ENCODE assay signal across 8 cellular contexts in the genomic region with DNA sequence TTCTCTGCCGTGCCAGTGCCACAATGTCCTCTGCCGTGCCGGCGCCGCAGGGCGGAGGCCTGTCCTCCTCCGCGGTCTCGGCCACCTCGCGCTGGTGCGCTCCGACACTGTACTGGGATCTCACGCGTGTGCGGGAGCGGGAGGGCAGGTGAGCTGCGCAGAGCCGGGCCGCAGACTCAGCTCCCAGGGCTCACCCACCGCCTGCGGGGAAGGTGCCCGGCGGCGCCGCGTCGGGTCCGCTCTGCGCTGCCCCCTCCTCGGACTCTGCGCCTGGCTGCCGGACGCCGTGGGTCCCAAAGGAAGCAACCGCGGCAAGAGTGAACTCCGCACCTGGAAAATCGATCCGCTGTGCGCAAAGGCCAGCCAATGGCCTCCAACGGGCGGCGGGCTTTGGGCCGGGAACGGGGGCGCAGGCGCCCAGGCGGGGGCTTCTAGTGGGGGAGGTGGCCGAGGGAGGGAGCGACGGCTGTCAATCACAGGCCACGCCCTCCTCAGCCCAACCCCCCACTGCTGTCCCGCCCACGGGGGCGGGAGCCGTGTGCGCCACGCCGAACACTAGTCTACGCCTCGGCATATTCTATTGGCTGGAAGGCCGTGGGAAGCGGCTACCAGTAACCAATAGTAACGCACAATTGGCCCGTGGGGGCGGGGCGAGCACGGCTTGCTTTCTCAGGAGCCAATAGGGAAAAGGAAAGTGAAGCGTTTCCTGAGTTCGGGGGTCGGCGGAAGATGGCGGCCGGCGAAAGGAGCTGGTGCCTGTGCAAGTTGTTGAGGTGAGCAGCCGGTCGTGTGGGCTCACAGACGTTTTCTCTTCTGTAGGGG. TPM values are rescaled to one million over a fixed set of nuclear protein-coding genes. Genes with fewer than 3 reads are reported as not detected.
DNase-seq lines count a peak whose midpoint lies in the region; TF ChIP-seq lines count a peak whose summit lies in the region.

Gene ALG11 (plus strand): TSS at position 709 of the 822 bp plus-strand sequence. CDS start 21 bp downstream, at position 730.

- H3K36me3 Mint-ChIP-seq in activated naive CD4-positive, alpha-beta T cell treated with anti-CD3 and anti-CD28 coated beads for 36 hours (ENCODE audit: low read depth) = peaks cover 5% of the 10 kb centered on the region

- peaks cover 14% of the 10 kb centered on the region for H3K4me1 Mint-ChIP-seq in activated naive CD4-positive, alpha-beta T cell treated with anti-CD3 and anti-CD28 coated beads for 36 hours (ENCODE audit: low read depth)

- H3K4me3 ChIP-seq in HFF-Myc (replicated peaks; ENCODE audit: low read depth, low read length) (peak within 1 kb of the TSS; percentile 71), suprapubic skin (peak within 1 kb of the TSS; percentile 96)

- no peaks in the 10 kb centered on the region for H3K27me3 ChIP-seq in suprapubic skin

- H3K36me3 ChIP-seq in suprapubic skin = peaks cover 8% of the 10 kb centered on the region

- peaks cover 28% of the 10 kb centered on the region for H3K4me1 ChIP-seq in suprapubic skin

- H3K27ac Mint-ChIP-seq in activated naive CD4-positive, alpha-beta T cell treated with anti-CD3 and anti-CD28 coated beads for 36 hours = peak within 1 kb of the TSS; percentile 85

- H3K27me3 Mint-ChIP-seq in activated naive CD4-positive, alpha-beta T cell treated with anti-CD3 and anti-CD28 coated beads for 36 hours (ENCODE audit: low read depth) = peaks cover 10% of the 10 kb centered on the region

- WGBS in suprapubic skin = 0% methylated on average over 17 of the region's 79 CpGs

- DNase-seq in GM03348 (ENCODE audit: low spot score) = peak; percentile 99
- peak; percentile 93 for DNase-seq in HFF-Myc (ENCODE audit: extremely low read depth, low read depth)
- peak; percentile 99 for DNase-seq in NAMALWA (ENCODE audit: low spot score)
- peak; percentile 98 for DNase-seq in SK-N-DZ (ENCODE audit: low spot score)
- DNase-seq in activated naive CD4-positive, alpha-beta T cell treated with anti-CD3 and anti-CD28 coated beads for 36 hours = peak; percentile 100
- DNase-seq in germinal center (ENCODE audit: low spot score) = peak; percentile 99
- DNase-seq in nucleus accumbens (lab: John Stamatoyannopoulos, UW) = peak; percentile 75 to 100 (median 98)
- DNase-seq in suprapubic skin (ENCODE audit: low spot score in 2 of 2) = peak; percentile 100

- H3K4me3 Mint-ChIP-seq in activated naive CD4-positive, alpha-beta T cell treated with anti-CD3 and anti-CD28 coated beads for 36 hours = peak within 1 kb of the TSS; percentile 98

- peak within 1 kb of the TSS; percentile 51 for H3K27ac ChIP-seq in suprapubic skin

- H3K9me3 ChIP-seq in suprapubic skin = no peaks in the 10 kb centered on the region

- CTCF ChIA-PET in activated naive CD4-positive, alpha-beta T cell treated with anti-CD3 and anti-CD28 coated beads for 36 hours (lab: Charles Lee) = interaction anchor here (0.9 to 2.4 kb wide), 7 partner anchors 10 to 439 kb away, joined by 3 to 13 read pairs (median 4); partner anchors contain the start of gene NEK3

- TF ChIP-seq POLR2A in suprapubic skin (IDR thresholded peaks at IDR 0.05) = peak in 1 of 2 donors; percentile 49

- TF ChIP-seq CTCF in HFF-Myc (IDR thresholded peaks at IDR 0.05; ENCODE audit: low read depth, low read length, missing control alignments) (no peak), suprapubic skin (IDR thresholded peaks at IDR 0.05) (no peak)

- intact Hi-C loops in activated naive CD4-positive, alpha-beta T cell treated with anti-CD3 and anti-CD28 coated beads for 36 hours (cut with micrococcal nuclease) = loop anchor here (1.0 to 5.0 kb wide), 11 partner anchors 115 to 640 kb away; partner anchors contain the start of genes CKAP2, DHRS12, INTS6 and NEK5

- no peaks in the 10 kb centered on the region for H3K9me3 Mint-ChIP-seq in activated naive CD4-positive, alpha-beta T cell treated with anti-CD3 and anti-CD28 coated beads for 36 hours

- no peak for TF ChIP-seq EP300 in suprapubic skin (IDR thresholded peaks at IDR 0.05)

RNA-seq across cellular contexts. Expression of gene ALG11, which starts in this region (rescaled TPM):
- 8.3 and 14.6 TPM in 2 replicates for polyA plus RNA-seq in SK-N-DZ (2014; cell fraction: cytosol; rRNA removed)
- polyA plus RNA-seq in SK-N-DZ (2014; cell fraction: nucleus; rRNA removed) = 6.6 and 6.8 TPM in 2 replicates
- total RNA-seq in activated naive CD4-positive, alpha-beta T cell treated with anti-CD3 and anti-CD28 coated beads for 36 hours = 10 to 100 TPM; 12.6 to 15.6 TPM
- total RNA-seq in suprapubic skin = 10 to 100 TPM in 3 of 4 donors, 1 to 10 TPM in 1; 7.4 to 23.7 (median 13.2) TPM

Comparison
In these comparisons a context has a peak if more than half of its experiments do, and no peak if none do; other contexts are left out.
1. Peak in every context shown above with its lines: DNase-seq, H3K4me3 ChIP-seq and H3K27ac ChIP-seq.